In the genomic region with DNA sequence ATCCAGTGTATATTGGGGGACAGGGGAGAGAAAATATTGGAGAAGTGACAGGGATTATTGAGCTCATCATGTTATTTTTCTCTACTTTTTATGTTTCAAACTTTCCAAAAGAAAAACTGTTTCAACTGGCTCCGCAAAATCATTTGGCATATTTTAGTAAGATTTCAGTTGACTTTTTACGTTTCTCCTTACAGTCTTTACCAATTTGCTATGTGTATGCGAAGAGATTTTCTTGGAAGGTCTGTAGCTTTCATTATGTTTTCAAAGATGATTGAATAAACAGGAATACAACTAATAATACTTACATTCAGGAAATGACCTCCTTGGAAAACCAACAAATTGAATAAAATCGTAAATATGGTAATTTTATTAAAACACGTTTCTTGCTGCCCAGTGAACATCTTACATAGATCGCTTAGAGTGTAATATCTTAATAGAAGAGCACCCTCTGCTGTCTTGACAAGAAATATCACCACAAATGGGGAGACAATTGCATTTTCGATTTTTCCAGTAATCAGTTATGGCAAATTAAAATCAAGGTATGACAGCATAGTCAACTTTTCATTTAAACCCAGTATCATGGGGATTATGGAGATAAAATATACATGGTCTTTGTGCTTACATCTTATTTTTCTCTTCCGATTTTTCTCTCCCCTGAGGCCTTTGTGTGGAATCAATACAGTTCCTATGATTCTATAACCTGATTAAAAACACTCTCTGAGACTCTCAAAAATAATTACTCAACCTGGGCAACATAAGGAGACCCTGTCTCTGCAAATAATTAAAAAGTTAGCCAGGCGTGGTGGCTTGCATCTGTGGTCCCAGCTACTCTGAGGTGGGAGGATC, we compare ENCODE assay signal across 8 cellular contexts. TPM values are rescaled to one million over a fixed set of nuclear protein-coding genes. Genes with fewer than 3 reads are reported as not detected.
A peak's percentile ranks its signal among the peaks of the same experiment; 100 is the strongest.
DNase-seq lines count a peak whose midpoint lies in the region; ATAC-seq and TF ChIP-seq lines count a peak whose summit lies in the region.

No MANE protein-coding gene starts in this region.

- POLR2A ChIA-PET in PC-9 (lab: Charles Lee; ENCODE audit: unreplicated experiment): interaction anchor here (0.6 kb wide), 1 partner anchor 190 kb away, joined by 3 read pairs; no protein-coding TSS in a partner anchor

- DNase-seq in DND-41 (no peak), HFFc6 (peak; percentile 34), PC-9 (peak in 1 of 2 experiments; percentile 47), fibroblast of lung (ENCODE audit: low read depth in 2 of 2) (peak; percentile 25 to 68), retina (peak; percentile 42), GM19238 (ENCODE audit: insufficient read length, low spot score) (no peak), aorta (no peak), NCI-H1694 treated with DMSO at 0.1 percent for 48 hours (lab: John Stamatoyannopoulos, UW) (no peak)

- H3K9me3 ChIP-seq in DND-41 (ENCODE audit: insufficient read depth, low read length, severe bottlenecking) (no peaks in the 10 kb centered on the region), PC-9 (ENCODE audit: insufficient read depth, low read depth) (no peaks in the 10 kb centered on the region; the same call in 1 of the 2 replicates), fibroblast of lung (ENCODE audit: control insufficient read depth, insufficient read depth, low read depth, low read length) (no peaks in the 10 kb centered on the region), aorta (ENCODE audit: control insufficient read depth, low read length) (no peaks in the 10 kb centered on the region)

- BruUV-seq in PC-9 (replicated peaks; lab: Mats Ljungman, UMichigan): no TSS peak

- H3K27ac ChIP-seq in DND-41 (ENCODE audit: low read length) (no peak overlapping the region), PC-9 (no peak overlapping the region), fibroblast of lung (ENCODE audit: insufficient read depth, low read length) (no peak overlapping the region), aorta (ENCODE audit: low read depth in 1 of 2, low read length in 2 of 2) (no peak overlapping the region)

- H3K4me3 ChIP-seq in DND-41 (ENCODE audit: low read depth in 1 of 2, low read length in 2 of 2) (no peak overlapping the region), PC-9 (no peak overlapping the region), fibroblast of lung (replicated peaks in 1 of 4; ENCODE audit: control extremely low read depth in 1 of 4, insufficient read depth in 1 of 4, low read depth in 3 of 4, low read length in 4 of 4) (peak overlapping the region in 1 of 4 experiments; percentile 32), aorta (ENCODE audit: low read length in 2 of 2) (no peak overlapping the region)

- H3K27me3 Mint-ChIP-seq in HFFc6 (ENCODE audit: insufficient read depth): no peaks in the 10 kb centered on the region

- H3K27ac Mint-ChIP-seq in HFFc6: no peak overlapping the region

- intact Hi-C loops in PC-9 (cut with micrococcal nuclease; ENCODE audit: unreplicated experiment) (loop anchor here (1.0 to 2.0 kb wide), 3 partner anchors 85 to 421 kb away; no protein-coding TSS in a partner anchor), aorta (cut with DNase I) (loop anchor here in 1 of 2 donors (2.0 kb wide), 1 partner anchor 85 kb away; no protein-coding TSS in a partner anchor)

- H3K4me3 Mint-ChIP-seq in HFFc6: peak overlapping the region; percentile 56; the same call in 1 of the 2 replicates

- no peak overlapping the region for H3K4me2 ChIP-seq in DND-41 (ENCODE audit: insufficient read depth, low read length)
- H3K4me2 ChIP-seq in PC-9: 0 out of 2 replicates have a peak overlapping the region, but pooled peaks have one; percentile 26
- H3K4me2 ChIP-seq in fibroblast of lung (ENCODE audit: extremely low read depth, insufficient read depth, low read length): no peak overlapping the region

- H3K36me3 Mint-ChIP-seq in HFFc6 (ENCODE audit: low read depth): peaks cover 9% of the 10 kb centered on the region

- no peaks in the 10 kb centered on the region for H3K9me2 ChIP-seq in PC-9 (ENCODE audit: insufficient read depth)

- CTCF ChIA-PET in PC-9 (lab: Charles Lee): interaction anchor here (0.6 to 1.3 kb wide), 3 partner anchors 12 to 1091 kb away, joined by 3 to 4 read pairs (median 3); no protein-coding TSS in a partner anchor

- H3F3A ChIP-seq in PC-9 (ENCODE audit: insufficient read depth, low read depth): no peaks in the 10 kb centered on the region

- H4K20me1 ChIP-seq in DND-41 (ENCODE audit: insufficient read depth, low read length) (no peaks in the 10 kb centered on the region), PC-9 (ENCODE audit: insufficient read depth) (no peaks in the 10 kb centered on the region), fibroblast of lung (ENCODE audit: control insufficient read depth, extremely low read depth, insufficient read depth, low read length) (no peaks in the 10 kb centered on the region)

- H2AFZ ChIP-seq in DND-41 (ENCODE audit: low read depth, low read length) (no peak overlapping the region), PC-9 (no peak overlapping the region), fibroblast of lung (ENCODE audit: low read length) (no peak overlapping the region)

- H3K36me3 ChIP-seq in DND-41 (ENCODE audit: insufficient read depth, low read length) (no peaks in the 10 kb centered on the region), PC-9 (ENCODE audit: low read depth) (no peaks in the 10 kb centered on the region), fibroblast of lung (ENCODE audit: control insufficient read depth, insufficient read depth, low read length) (no peaks in the 10 kb centered on the region), aorta (ENCODE audit: control insufficient read depth in 1 of 2, insufficient read depth in 2 of 2, low read length in 1 of 2) (no peaks in the 10 kb centered on the region)

- no peaks in the 10 kb centered on the region for H3K9me3 Mint-ChIP-seq in HFFc6

- H3K4me1 ChIP-seq in DND-41 (ENCODE audit: insufficient read depth, low read length): no peaks in the 10 kb centered on the region
- H3K4me1 ChIP-seq in PC-9 (replicated peaks; ENCODE audit: insufficient read depth): no peaks in the 10 kb centered on the region
- no peaks in the 10 kb centered on the region for H3K4me1 ChIP-seq in fibroblast of lung (ENCODE audit: control insufficient read depth, extremely low read depth, insufficient read depth, low read length)
- no peaks in the 10 kb centered on the region for H3K4me1 ChIP-seq in aorta (ENCODE audit: control insufficient read depth in 1 of 2, insufficient read depth in 2 of 2, low read length in 2 of 2)

- ATAC-seq in DND-41 (ENCODE audit: insufficient read depth, low read depth): no peak
- no peak for ATAC-seq in aorta (ENCODE audit: low FRiP score)

- WGBS in aorta, 2 donors: 20 to 22% methylated on average over 9 of the region's 9 CpGs

- peaks cover 17% of the 10 kb centered on the region for H3K4me1 Mint-ChIP-seq in HFFc6 (ENCODE audit: low read depth)

- H3K27me3 ChIP-seq in DND-41 (ENCODE audit: insufficient read depth, low read length, poor library complexity) (no peaks in the 10 kb centered on the region), PC-9 (ENCODE audit: insufficient read depth, low read depth) (no peaks in the 10 kb centered on the region), fibroblast of lung (ENCODE audit: control insufficient read depth, insufficient read depth, low read length) (no peaks in the 10 kb centered on the region), aorta (ENCODE audit: control insufficient read depth in 1 of 2, insufficient read depth in 2 of 2, low read length in 1 of 2) (no peaks in the 10 kb centered on the region)

- no peaks in the 10 kb centered on the region for H3K79me2 ChIP-seq in DND-41 (ENCODE audit: insufficient read depth, low read length)
- H3K79me2 ChIP-seq in PC-9 (ENCODE audit: low read depth): no peaks in the 10 kb centered on the region
- H3K79me2 ChIP-seq in fibroblast of lung (ENCODE audit: control insufficient read depth, insufficient read depth, low read length): no peaks in the 10 kb centered on the region

- TF ChIP-seq CTCF in DND-41 (IDR thresholded peaks at IDR 0.05; ENCODE audit: borderline replicate concordance, extremely low read depth, low read length, poor library complexity, severe bottlenecking) (peak; percentile 55), HFFc6 (IDR thresholded peaks at IDR 0.05) (peak; percentile 83), PC-9 (conservative IDR thresholded peaks at IDR 0.05) (peak; percentile 89), fibroblast of lung (conservative IDR thresholded peaks at IDR 0.05 in 1 of 2, IDR thresholded peaks at IDR 0.05 in 1 of 2; ENCODE audit: low read depth in 1 of 2, low read length in 2 of 2) (peak; percentile 36 to 60)

- H3K9ac ChIP-seq in DND-41 (ENCODE audit: low read depth, low read length) (no peak overlapping the region), fibroblast of lung (ENCODE audit: insufficient read depth, low read length) (no peak overlapping the region)

RNA-seq across cellular contexts. Expression of gene MBL2, which starts 43.1 kb away (rescaled TPM):
- total RNA-seq in HFFc6 (2021; fragmentation: NEBNext Ultra II Directional; extraction: Animal tissue kit (Norgen Biotek cat#: 25700)): not detected
- total RNA-seq in PC-9 (2021) (not detected in 2 replicates), fibroblast of lung (not detected in 2 replicates), aorta (not detected)
- polyA plus RNA-seq in fibroblast of lung (not detected in 2 replicates), aorta (not detected)
- polyA plus RNA-seq in fibroblast of lung (2012): not detected in 2 replicates
- not detected in 2 replicates for polyA minus RNA-seq in fibroblast of lung (ENCODE audit: low replicate concordance)

Comparison
In these comparisons a context has a peak if more than half of its experiments do, and no peak if none do; other contexts are left out.
1. DNase-seq: peak in HFFc6 (single experiment), fibroblast of lung (2 of 2) and retina (single experiment); none in DND-41 (single experiment), GM19238 (single experiment), aorta (0 of 2) and NCI-H1694 treated with DMSO at 0.1 percent for 48 hours (single experiment).
2. Peak in every context shown above with its lines, with median percentiles within 50 percentile points of each other: CTCF ChIP-seq.